Comparison of ENCODE assay signal across 18 cellular contexts in the genomic region with DNA sequence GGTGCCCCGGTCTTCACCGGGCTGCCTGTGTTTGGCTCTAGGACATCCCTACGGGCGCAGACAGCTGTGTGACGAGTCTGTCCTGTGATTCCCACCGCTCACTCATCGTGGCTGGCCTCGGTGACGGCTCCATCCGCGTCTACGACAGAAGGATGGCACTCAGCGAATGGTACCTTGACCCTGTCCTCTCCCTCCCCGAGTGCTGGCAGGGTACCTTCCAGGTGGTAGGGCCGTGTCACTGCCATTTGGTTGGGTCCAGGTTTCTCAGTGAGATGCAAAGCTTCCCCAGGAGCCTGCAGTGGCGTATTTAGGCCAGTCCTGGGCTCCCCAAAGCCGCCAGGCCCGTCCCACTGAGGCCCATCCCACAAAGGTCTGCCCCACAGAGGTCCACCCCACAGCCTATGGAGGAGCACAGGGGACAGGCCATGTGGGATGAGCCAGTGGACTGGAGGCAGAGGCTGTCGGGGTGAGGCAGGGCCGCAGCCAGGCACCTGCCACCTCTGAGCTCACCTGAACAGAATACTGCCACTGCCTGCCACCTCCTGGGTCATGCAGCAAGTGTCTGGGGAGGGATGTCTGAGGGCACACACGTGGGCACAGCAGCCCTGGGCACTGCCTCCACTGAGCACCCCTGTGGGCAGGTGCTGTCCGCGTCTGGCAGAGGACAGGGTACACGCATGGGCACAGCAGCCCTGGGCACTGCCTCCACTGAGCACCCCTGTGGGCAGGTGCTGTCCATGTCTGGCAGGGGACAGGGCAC. TPM values are rescaled to one million over a fixed set of nuclear protein-coding genes. Genes with fewer than 3 reads are reported as not detected.
DNase-seq lines count a peak whose midpoint lies in the region; ATAC-seq and TF ChIP-seq lines count a peak whose summit lies in the region.
"Had no signal": no experiment of that assay in that cellular context is flagged by ENCODE, and none has a peak within 500 bp of the region (broad histone marks: within the 10 kb centered on the region; RNA-seq: fewer than 3 reads in every experiment).

No MANE protein-coding gene starts in this region.

- no peak overlapping the region for H3K4me3 ChIP-seq in ascending aorta
- H3K4me3 ChIP-seq in right cardiac atrium (ENCODE audit: low read length): no peak overlapping the region
- peak overlapping the region in 1 of 4 donors; percentile 10 for H3K4me3 ChIP-seq in gastrocnemius medialis
- H3K4me3 ChIP-seq: adrenal gland had no signal

- H3K27me3 ChIP-seq in ascending aorta (no peaks in the 10 kb centered on the region), right cardiac atrium (ENCODE audit: control insufficient read depth, insufficient read depth) (no peaks in the 10 kb centered on the region), gastrocnemius medialis (no peaks in the 10 kb centered on the region)
- H3K27me3 ChIP-seq: adrenal gland had no signal

- H3K27ac ChIP-seq in 22Rv1: peak overlapping the region; percentile 40; the same call in 1 of the 2 replicates
- H3K27ac ChIP-seq in ascending aorta: peak overlapping the region; percentile 84 to 88
- H3K27ac ChIP-seq in right cardiac atrium (ENCODE audit: low read length): peak overlapping the region; percentile 72
- peak overlapping the region; percentile 66 to 81 (median 74) for H3K27ac ChIP-seq in gastrocnemius medialis

- ATAC-seq in right cardiac atrium (peak; percentile 2 to 27), gastrocnemius medialis (peak in 1 of 2 donors; percentile 17), GM18505 (IDR thresholded peaks at IDR 0.05; ENCODE audit: unreplicated experiment) (no peak), GM19463 (IDR thresholded peaks at IDR 0.05; ENCODE audit: unreplicated experiment) (no peak)
- ATAC-seq: CD8-positive, alpha-beta T cell had no signal

- TF ChIP-seq POLR2A in gastrocnemius medialis (IDR thresholded peaks at IDR 0.05) (no peak), GM18505 (IDR thresholded peaks at IDR 0.05; ENCODE audit: borderline replicate concordance, extremely low read depth, insufficient read depth, insufficient read length) (no peak)

- in situ Hi-C loops in gastrocnemius medialis (cut with MboI; ENCODE audit: low sequenced_read_pairs in 4 of 4): no loop called here

- H3K4me1 ChIP-seq in ascending aorta: peaks cover 12 to 22% of the 10 kb centered on the region in 2 donors
- peaks cover 11% of the 10 kb centered on the region for H3K4me1 ChIP-seq in right cardiac atrium (ENCODE audit: control insufficient read depth, insufficient read depth, low read length)
- peaks cover 33 to 36% of the 10 kb centered on the region in 2 donors for H3K4me1 ChIP-seq in gastrocnemius medialis

- WGBS in right cardiac atrium: 64% methylated on average over 24 of the region's 24 CpGs

- DNase-seq in ascending aorta (ENCODE audit: low spot score in 2 of 2) (no peak), right cardiac atrium (peak in 1 of 3 donors; percentile 42), gastrocnemius medialis (no peak), NCI-H187 treated with DMSO at 0.1 percent for 48 hours (lab: John Stamatoyannopoulos, UW) (no peak)
- DNase-seq in NK-92 treated with Interleukin-12 subunit alpha and Interleukin-12 subunit beta, amount 100 ng/mL, for 24 hours (lab: John Stamatoyannopoulos, UW): no peak
- DNase-seq: ACHN; activated CD4-positive, alpha-beta T cell treated with anti-CD3 and anti-CD28 coated beads, Interleukin-2, amount 50 U/mL, for 1 hour; activated T-cell treated with anti-CD3 and anti-CD28 coated beads, Interleukin-2, amount 50 U/mL, for 4 hours; CD8-positive, alpha-beta T cell; dermis blood vessel endothelial cell; MM.1S; NCI-H82; SHP77 treated with DMSO at 0.1 percent for 48 hours; stimulated activated CD4-positive, alpha-beta T cell treated with anti-CD3 and anti-CD28 coated beads, Interleukin-1b, Interleukin-23, amount 100 ng/mL, for 48 hours had no signal

- intact Hi-C loops in ascending aorta (cut with DNase I): no loop called here
- intact Hi-C loops in right cardiac atrium (cut with DNase I): loop anchor here in 3 of 4 donors (5.0 to 10.0 kb wide), 2 partner anchors 85 to 88 kb away; no protein-coding TSS in a partner anchor
- intact Hi-C loops in gastrocnemius medialis (cut with DNase I; ENCODE audit: low total_unique reads): no loop called here

- H3K9me3 ChIP-seq in ascending aorta: no peaks in the 10 kb centered on the region
- H3K9me3 ChIP-seq in right cardiac atrium (ENCODE audit: control insufficient read depth, low read length): no peaks in the 10 kb centered on the region
- no peaks in the 10 kb centered on the region for H3K9me3 ChIP-seq in gastrocnemius medialis
- H3K9me3 ChIP-seq: adrenal gland had no signal

- H3K36me3 ChIP-seq in ascending aorta: peaks cover 7 to 15% of the 10 kb centered on the region in 2 donors
- peaks cover 0 to 12% of the 10 kb centered on the region in 2 donors for H3K36me3 ChIP-seq in gastrocnemius medialis
- H3K36me3 ChIP-seq: adrenal gland had no signal

- TF ChIP-seq CTCF in 22Rv1 (IDR thresholded peaks at IDR 0.05) (no peak), ascending aorta (IDR thresholded peaks at IDR 0.05) (no peak), gastrocnemius medialis (IDR thresholded peaks at IDR 0.05 in 4 of 5, conservative IDR thresholded peaks at IDR 0.05 in 1 of 5) (no peak)

RNA-seq across cellular contexts. Expression of gene CHMP6, which starts 31.4 kb away (rescaled TPM):
- total RNA-seq in ascending aorta: 32.1 TPM
- 10 to 100 TPM; 18.4 to 22.5 (median 19.7) TPM for total RNA-seq in right cardiac atrium
- polyA plus RNA-seq in right cardiac atrium: 24.6 TPM
- total RNA-seq in gastrocnemius medialis: 10 to 100 TPM; 29.8 to 33.3 (median 33.0) TPM

Comparison
In these comparisons a context has a peak if more than half of its experiments do, and no peak if none do; other contexts are left out.
1. ATAC-seq: peak in right cardiac atrium (2 of 2); none in GM18505 (single experiment) and GM19463 (single experiment).
2. intact Hi-C loops: an anchor here in right cardiac atrium (5.0 to 10.0 kb wide); none called in ascending aorta and gastrocnemius medialis.
3. Peak in every context shown above with its lines, with median percentiles within 50 percentile points of each other: H3K27ac ChIP-seq.